In the genomic region with DNA sequence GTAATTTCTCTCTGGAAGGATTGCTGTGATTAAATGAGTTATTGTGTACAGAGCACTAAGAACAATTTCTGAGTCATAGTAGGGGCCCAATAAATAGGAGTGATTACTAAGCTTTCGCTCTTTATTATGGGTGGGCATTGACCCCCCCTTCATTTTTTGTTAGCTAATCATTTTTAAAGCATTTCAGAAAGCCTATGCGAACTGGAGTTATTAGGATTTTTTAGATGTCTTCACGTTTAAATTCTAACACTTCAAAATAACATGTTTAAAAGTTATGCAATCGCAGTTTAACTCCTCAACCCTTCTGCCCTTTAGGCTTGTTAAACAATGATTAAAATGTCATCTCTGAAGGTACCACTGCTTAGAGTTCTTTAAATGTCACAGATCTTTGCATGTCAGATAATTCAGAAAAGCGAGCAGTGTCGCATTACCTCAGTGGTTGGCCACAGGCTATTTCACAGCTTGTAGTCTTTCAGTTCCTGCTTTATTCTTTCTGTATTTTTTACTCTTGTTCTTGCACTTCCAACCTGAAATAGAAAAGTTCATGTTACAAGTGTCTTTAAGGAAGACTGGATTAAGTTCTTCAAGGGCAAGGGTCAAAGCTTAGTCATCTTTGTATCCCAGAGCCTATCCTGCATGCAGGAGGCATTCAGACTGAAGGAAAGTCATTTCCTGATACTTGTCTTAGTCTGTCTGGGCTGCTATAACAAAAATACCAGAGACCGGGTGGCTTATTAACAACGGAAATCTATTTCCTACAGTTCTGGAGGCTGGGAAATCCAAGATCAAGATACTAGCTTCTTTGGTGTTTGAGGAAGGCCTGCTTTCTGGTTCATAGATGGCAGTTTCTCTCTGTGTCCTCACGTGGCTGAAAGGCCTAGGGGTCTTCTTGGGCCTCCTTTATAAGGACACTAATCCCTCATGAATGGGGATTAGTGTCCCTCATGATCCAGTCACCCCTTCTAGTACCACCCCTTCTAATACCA, we compare ENCODE assay signal across 1 cellular context.
TF ChIP-seq lines count a peak whose summit lies in the region.

No MANE protein-coding gene starts in this region.

TF ChIP-seq in HCT116, 20 proteins besides CTCF, POLR2A, EP300 and RAD21 (continued from another document):
- TF ChIP-seq POLR2AphosphoS5 (IDR thresholded peaks at IDR 0.05; ENCODE audit: low read depth, low read length) (no peak), EGR1 (IDR thresholded peaks at IDR 0.05; ENCODE audit: low read depth) (0 out of 2 replicates have a peak, but pooled peaks have one; percentile 14), SRF (IDR thresholded peaks at IDR 0.05; ENCODE audit: low read depth) (0 out of 2 replicates have a peak, but pooled peaks have one; percentile 37), CBX3 (IDR thresholded peaks at IDR 0.05; ENCODE audit: low read depth) (peak; percentile 92), EZH2 (IDR thresholded peaks at IDR 0.05) (no peak), SIN3A (IDR thresholded peaks at IDR 0.05; ENCODE audit: low read depth) (no peak), ELF1 (IDR thresholded peaks at IDR 0.05; ENCODE audit: borderline replicate concordance, low read depth) (0 out of 2 replicates have a peak, but pooled peaks have one; percentile 24), FOSL1 (IDR thresholded peaks at IDR 0.05; ENCODE audit: low read depth) (peak; percentile 54), YY1 (IDR thresholded peaks at IDR 0.05; ENCODE audit: extremely low read depth, insufficient replicate concordance, low read depth, low read length) (peak; percentile 16), TCF7L2 (IDR thresholded peaks at IDR 0.05; ENCODE audit: borderline replicate concordance, extremely low read depth, insufficient read depth, insufficient read length) (no peak), JUND (IDR thresholded peaks at IDR 0.05) (peak; percentile 45), SP1 (IDR thresholded peaks at IDR 0.05; ENCODE audit: low read depth) (peak; percentile 60), ZFX (IDR thresholded peaks at IDR 0.05) (no peak)
- TF ChIP-seq, protein P1, sequence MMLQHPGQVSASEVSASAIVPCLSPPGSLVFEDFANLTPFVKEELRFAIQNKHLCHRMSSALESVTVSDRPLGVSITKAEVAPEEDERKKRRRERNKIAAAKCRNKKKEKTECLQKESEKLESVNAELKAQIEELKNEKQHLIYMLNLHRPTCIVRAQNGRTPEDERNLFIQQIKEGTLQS (IDR thresholded peaks at IDR 0.05) = peak; percentile 17; the same call in 1 of the 2 replicates
- TF ChIP-seq, protein P2, sequence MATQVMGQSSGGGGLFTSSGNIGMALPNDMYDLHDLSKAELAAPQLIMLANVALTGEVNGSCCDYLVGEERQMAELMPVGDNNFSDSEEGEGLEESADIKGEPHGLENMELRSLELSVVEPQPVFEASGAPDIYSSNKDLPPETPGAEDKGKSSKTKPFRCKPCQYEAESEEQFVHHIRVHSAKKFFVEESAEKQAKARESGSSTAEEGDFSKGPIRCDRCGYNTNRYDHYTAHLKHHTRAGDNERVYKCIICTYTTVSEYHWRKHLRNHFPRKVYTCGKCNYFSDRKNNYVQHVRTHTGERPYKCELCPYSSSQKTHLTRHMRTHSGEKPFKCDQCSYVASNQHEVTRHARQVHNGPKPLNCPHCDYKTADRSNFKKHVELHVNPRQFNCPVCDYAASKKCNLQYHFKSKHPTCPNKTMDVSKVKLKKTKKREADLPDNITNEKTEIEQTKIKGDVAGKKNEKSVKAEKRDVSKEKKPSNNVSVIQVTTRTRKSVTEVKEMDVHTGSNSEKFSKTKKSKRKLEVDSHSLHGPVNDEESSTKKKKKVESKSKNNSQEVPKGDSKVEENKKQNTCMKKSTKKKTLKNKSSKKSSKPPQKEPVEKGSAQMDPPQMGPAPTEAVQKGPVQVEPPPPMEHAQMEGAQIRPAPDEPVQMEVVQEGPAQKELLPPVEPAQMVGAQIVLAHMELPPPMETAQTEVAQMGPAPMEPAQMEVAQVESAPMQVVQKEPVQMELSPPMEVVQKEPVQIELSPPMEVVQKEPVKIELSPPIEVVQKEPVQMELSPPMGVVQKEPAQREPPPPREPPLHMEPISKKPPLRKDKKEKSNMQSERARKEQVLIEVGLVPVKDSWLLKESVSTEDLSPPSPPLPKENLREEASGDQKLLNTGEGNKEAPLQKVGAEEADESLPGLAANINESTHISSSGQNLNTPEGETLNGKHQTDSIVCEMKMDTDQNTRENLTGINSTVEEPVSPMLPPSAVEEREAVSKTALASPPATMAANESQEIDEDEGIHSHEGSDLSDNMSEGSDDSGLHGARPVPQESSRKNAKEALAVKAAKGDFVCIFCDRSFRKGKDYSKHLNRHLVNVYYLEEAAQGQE (IDR thresholded peaks at IDR 0.05; ENCODE audit: low read depth) = no peak
